8 cellular contexts compared by ENCODE assay signal in the genomic region with DNA sequence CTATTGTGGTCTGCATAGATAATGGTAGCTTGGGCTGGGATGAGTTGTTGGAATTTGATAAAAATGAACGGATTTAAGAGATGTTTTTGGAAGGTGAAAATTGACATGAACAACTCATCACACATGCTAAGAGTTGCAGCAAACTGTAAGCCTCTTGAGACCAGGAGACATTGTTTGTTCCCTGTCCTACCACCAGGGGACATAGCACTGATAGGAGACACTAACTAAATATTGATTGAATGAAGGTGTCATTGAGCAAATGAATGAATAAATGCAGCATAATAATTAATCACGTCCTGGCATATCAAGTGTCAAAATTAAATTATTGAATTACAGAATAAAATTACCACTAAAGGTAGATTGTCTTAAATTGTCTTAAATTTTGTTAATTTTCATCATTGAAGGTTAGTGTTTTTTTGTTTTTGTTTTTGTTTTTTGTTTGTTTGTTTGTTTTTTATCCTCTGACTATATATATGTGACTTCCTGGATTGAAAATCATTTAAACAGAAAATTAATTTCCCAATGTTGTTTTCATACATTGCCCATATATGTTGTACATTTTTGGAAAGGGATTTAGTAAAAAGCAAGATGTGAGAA.
DNase-seq lines count a peak whose midpoint lies in the region; ATAC-seq and TF ChIP-seq lines count a peak whose summit lies in the region.

No MANE protein-coding gene starts in this region.

- ATAC-seq in HG03354 (IDR thresholded peaks at IDR 0.05; ENCODE audit: poor library complexity, severe bottlenecking, unreplicated experiment) = peak; percentile 53

- no peak overlapping the region for H3K14ac ChIP-seq in mesenchymal stem cell (ENCODE audit: low read length in 2 of 2)

- H3K36me3 ChIP-seq in ascending aorta (no peaks in the 10 kb centered on the region), mesenchymal stem cell (ENCODE audit: control insufficient read depth in 1 of 2, insufficient read depth in 2 of 2, low read depth in 1 of 2, low read length in 2 of 2) (peaks cover 3 to 18% of the 10 kb centered on the region in 2 experiments)

- H2AFZ ChIP-seq in mesenchymal stem cell (ENCODE audit: low read depth, low read length) = no peak overlapping the region

- H3K4ac ChIP-seq in mesenchymal stem cell (ENCODE audit: low read depth in 1 of 2, low read length in 2 of 2) = peak overlapping the region in 1 of 2 experiments; percentile 67

- H3K23ac ChIP-seq in mesenchymal stem cell (ENCODE audit: low read length in 2 of 2) = no peak overlapping the region

- H3K9ac ChIP-seq in mesenchymal stem cell (ENCODE audit: low read length) = no peak overlapping the region

- no peak overlapping the region for H3K18ac ChIP-seq in mesenchymal stem cell (ENCODE audit: low read depth in 1 of 2, low read length in 2 of 2)

- H2BK120ac ChIP-seq in mesenchymal stem cell (ENCODE audit: low read depth, low read length) = no peak overlapping the region

- H2BK12ac ChIP-seq in mesenchymal stem cell (ENCODE audit: low read length in 2 of 2) = no peak overlapping the region

- 9% methylated on average over 1 of the region's 2 CpGs for WGBS in mesenchymal stem cell

- intact Hi-C loops in ascending aorta (cut with DNase I) = loop anchor here (1.0 kb wide), 1 partner anchor 264 kb away; no protein-coding TSS in a partner anchor

- H4K8ac ChIP-seq in mesenchymal stem cell (ENCODE audit: low read length) = no peak overlapping the region

- H2BK15ac ChIP-seq in mesenchymal stem cell (ENCODE audit: low read depth, poor library complexity, severe bottlenecking) = no peak overlapping the region

- H2AK5ac ChIP-seq in mesenchymal stem cell (ENCODE audit: low read length, severe bottlenecking) = no peak overlapping the region

- no peaks in the 10 kb centered on the region for H3K79me1 ChIP-seq in mesenchymal stem cell (replicated peaks; ENCODE audit: low read length, poor library complexity, severe bottlenecking)

- H3K27me3 ChIP-seq in ascending aorta (no peaks in the 10 kb centered on the region), mesenchymal stem cell (ENCODE audit: control insufficient read depth in 1 of 2, insufficient read depth in 1 of 2, low read length in 2 of 2) (no peaks in the 10 kb centered on the region)

- H3K4me1 ChIP-seq in ascending aorta = no peaks in the 10 kb centered on the region
- H3K4me1 ChIP-seq in mesenchymal stem cell (ENCODE audit: control insufficient read depth, insufficient read depth, low read depth, low read length) = peaks cover 4% of the 10 kb centered on the region

- H3K27ac ChIP-seq in ascending aorta (peak overlapping the region; percentile 92 to 95), mesenchymal stem cell (ENCODE audit: low read length, poor library complexity, severe bottlenecking) (no peak overlapping the region)

- H4K91ac ChIP-seq in mesenchymal stem cell (ENCODE audit: low read length) = no peak overlapping the region

- H3K4me2 ChIP-seq in mesenchymal stem cell (ENCODE audit: low read length, poor library complexity, severe bottlenecking) = no peak overlapping the region

- H2BK5ac ChIP-seq in mesenchymal stem cell (ENCODE audit: low read depth, low read length, poor library complexity, severe bottlenecking) = no peak overlapping the region

- DNase-seq in ELR (ENCODE audit: low read depth) (peak; percentile 37), ascending aorta (ENCODE audit: low spot score in 2 of 2) (no peak), mesenchymal stem cell (peak; percentile 32), HuH-7 (ENCODE audit: low spot score) (no peak), NCI-H226 (no peak), NCI-H1417 treated with DMSO at 0.1 percent for 48 hours (lab: John Stamatoyannopoulos, UW) (no peak), NCI-H1105 (lab: John Stamatoyannopoulos, UW) (no peak)

- TF ChIP-seq CTCF in ascending aorta (IDR thresholded peaks at IDR 0.05) = peak; percentile 25 to 45 (median 26)

- no peaks in the 10 kb centered on the region for H3K9me3 ChIP-seq in ascending aorta
- H3K9me3 ChIP-seq in mesenchymal stem cell (ENCODE audit: control insufficient read depth, low read length) = no peaks in the 10 kb centered on the region

- H3K4me3 ChIP-seq in ascending aorta (no peak overlapping the region), mesenchymal stem cell (ENCODE audit: insufficient read depth in 1 of 2, low read depth in 1 of 2, low read length in 2 of 2) (no peak overlapping the region)

Comparison
In these comparisons a context has a peak if more than half of its experiments do, and no peak if none do; other contexts are left out.
1. DNase-seq: peak in ELR (single experiment) and mesenchymal stem cell (single experiment); none in ascending aorta (0 of 2), HuH-7 (single experiment), NCI-H226 (single experiment), NCI-H1417 treated with DMSO at 0.1 percent for 48 hours (single experiment) and NCI-H1105 (single experiment).